ENCODE assay signal across 10 cellular contexts in genomic region chr12:46179693-46180452, GRCh38.
DNase-seq lines count a peak whose midpoint lies in the region; ATAC-seq, FAIRE-seq and TF ChIP-seq lines count a peak whose summit lies in the region.
"Had no signal": no experiment of that assay in that cellular context is flagged by ENCODE, and none has a peak within 500 bp of the region (broad histone marks: within the 10 kb centered on the region; RNA-seq: fewer than 3 reads in every experiment).

No MANE protein-coding gene starts in this region.

- peaks cover 34% of the 10 kb centered on the region for H3K4me1 ChIP-seq in GM12878 (ENCODE audit: control insufficient read depth, insufficient read depth, low read length)
- H3K4me1 ChIP-seq in Caco-2 = 0 out of 2 replicates have a peak, but pooled peaks cover 8% of the 10 kb centered on the region
- no peaks in the 10 kb centered on the region for H3K4me1 ChIP-seq in HAP-1

- no peaks in the 10 kb centered on the region for H3K27me3 ChIP-seq in GM12878 (replicated peaks in 1 of 2; ENCODE audit: control insufficient read depth in 2 of 2, insufficient read depth in 2 of 2, low read length in 1 of 2)
- no peaks in the 10 kb centered on the region; the same call in 1 of the 2 replicates for H3K27me3 ChIP-seq in Caco-2 (replicated peaks; ENCODE audit: control insufficient read depth, insufficient read depth, low read length)
- no peaks in the 10 kb centered on the region for H3K27me3 ChIP-seq in HAP-1 (ENCODE audit: low read depth)
- H3K27me3 ChIP-seq: neutrophil had no signal

- H2AFZ ChIP-seq in GM12878 (ENCODE audit: control insufficient read depth, low read depth, low read length) = no peak overlapping the region; the same call in 1 of the 2 replicates

- peaks cover 14% of the 10 kb centered on the region for H3K36me3 Mint-ChIP-seq in Caco-2 (ENCODE audit: insufficient read depth, unreplicated experiment)

- DNase-seq in GM12891 (ENCODE audit: insufficient read length, low spot score) (no peak), GM12878 (ENCODE audit: low read depth, low spot score) (peak; percentile 76), Caco-2 (no peak), NCI-H187 treated with DMSO at 0.1 percent for 48 hours (lab: John Stamatoyannopoulos, UW) (no peak), HAP-1 (ENCODE audit: low spot score in 2 of 2) (no peak), NCI-H146 (lab: John Stamatoyannopoulos, UW) (no peak)
- DNase-seq: DMS79 treated with DMSO at 0.1 percent for 48 hours had no signal

- CTCF ChIA-PET in GM12878 (lab: Yijun Ruan, JAX) = interaction anchor here (1.0 to 2.4 kb wide), 8 partner anchors 8 to 91 kb away, joined by 3 to 12 read pairs (median 5); partner anchors contain the start of gene SLC38A1
- CTCF ChIA-PET in Caco-2 (lab: Charles Lee) = no interaction called here

- no peaks in the 10 kb centered on the region for H3K27me3 Mint-ChIP-seq in Caco-2 (ENCODE audit: insufficient read depth, unreplicated experiment)

- no peaks in the 10 kb centered on the region; the same call in 2 of the 3 replicates for H3K9me3 ChIP-seq in GM12878 (replicated peaks; ENCODE audit: control insufficient read depth, insufficient read depth, low read length)
- no peaks in the 10 kb centered on the region for H3K9me3 ChIP-seq in Caco-2
- H3K9me3 ChIP-seq in HAP-1 = no peaks in the 10 kb centered on the region
- H3K9me3 ChIP-seq: neutrophil had no signal

- TF ChIP-seq POLR2A in GM12891 (IDR thresholded peaks at IDR 0.05; ENCODE audit: low read depth, low read length) (no peak), GM12878 (IDR thresholded peaks at IDR 0.05; ENCODE audit: low read depth, low read length) (no peak)

- no peaks in the 10 kb centered on the region for H4K20me1 ChIP-seq in GM12878 (ENCODE audit: control insufficient read depth, insufficient read depth)

- BruUV-seq in GM12878 (replicated peaks; lab: Mats Ljungman, UMichigan) (no TSS peak), Caco-2 (replicated peaks; lab: Mats Ljungman, UMichigan) (no TSS peak)

- peak overlapping the region; percentile 47 for H3K27ac ChIP-seq in GM12878 (ENCODE audit: control insufficient read depth, insufficient read depth)
- H3K27ac ChIP-seq: neutrophil had no signal

- intact Hi-C loops in GM12878 (cut with micrococcal nuclease; ENCODE audit: unreplicated experiment) = loop anchor here (1.0 kb wide), 1 partner anchor 30 kb away; no protein-coding TSS in a partner anchor
- intact Hi-C loops in Caco-2 (cut with micrococcal nuclease; ENCODE audit: unreplicated experiment) = loop anchor here (5.0 to 10.0 kb wide), 3 partner anchors 48 to 188 kb away; partner anchors contain the start of gene SCAF11

- no peaks in the 10 kb centered on the region for H3K9me3 Mint-ChIP-seq in Caco-2 (ENCODE audit: unreplicated experiment)

- H3K4me1 Mint-ChIP-seq in Caco-2 (ENCODE audit: low read depth, unreplicated experiment) = no peaks in the 10 kb centered on the region

- RAD21 ChIA-PET in GM12878 (lab: Charles Lee; ENCODE audit: unreplicated experiment) = interaction anchor here (0.7 to 8.6 kb wide), 14 partner anchors 9 to 482 kb away, joined by 3 to 126 read pairs (median 6); partner anchors contain the start of gene SLC38A1

- 34% methylated on average over 7 of the region's 7 CpGs for WGBS in GM12878 (ENCODE audit: insufficient coverage, insufficient replicate concordance, low lambda C conversion rate, missing lambda C conversion rate)

- TF ChIP-seq CTCF in GM12878 (IDR thresholded peaks at IDR 0.05 in 2 of 3, conservative IDR thresholded peaks at IDR 0.05 in 1 of 3; ENCODE audit: control insufficient read depth in 2 of 3, extremely low read depth in 1 of 3, insufficient read depth in 1 of 3, low read depth in 3 of 3, low read length in 3 of 3) (no peak), Caco-2 (IDR thresholded peaks at IDR 0.05; ENCODE audit: insufficient read depth in 1 of 2, low read depth in 1 of 2, low read length in 1 of 2, severe bottlenecking in 1 of 2, unreplicated experiment in 1 of 2) (no peak)

- in situ Hi-C loops in GM12878 (cut with MboI) = no loop called here
- in situ Hi-C loops in HAP-1 (cut with MboI; ENCODE audit: low sequenced_read_pairs) = no loop called here

- no peak overlapping the region for H3K9ac ChIP-seq in GM12878 (ENCODE audit: control insufficient read depth, insufficient read depth, low read length)

- no peak overlapping the region for H3K4me3 Mint-ChIP-seq in Caco-2 (ENCODE audit: unreplicated experiment)

- peak overlapping the region; percentile 67 for H3K4me2 ChIP-seq in GM12878 (ENCODE audit: control insufficient read depth, insufficient read depth)

- H3K36me3 ChIP-seq in GM12878 (ENCODE audit: control insufficient read depth in 2 of 2, insufficient read depth in 2 of 2, low read length in 1 of 2) (no peaks in the 10 kb centered on the region; a peak in 1 of 4 replicates), Caco-2 (ENCODE audit: control insufficient read depth, insufficient read depth, low read length) (no peaks in the 10 kb centered on the region), HAP-1 (replicated peaks) (no peaks in the 10 kb centered on the region)
- H3K36me3 ChIP-seq: neutrophil had no signal

- no peaks in the 10 kb centered on the region for H3K79me2 ChIP-seq in GM12878 (ENCODE audit: control insufficient read depth, insufficient read depth, low read length)

- ATAC-seq in GM19468 (IDR thresholded peaks at IDR 0.05; ENCODE audit: extremely low read depth, unreplicated experiment) (peak; percentile 43), HG03097 (IDR thresholded peaks at IDR 0.05; ENCODE audit: low FRiP score, unreplicated experiment) (peak; percentile 36), GM12878 (peak; percentile 70)

- no peak overlapping the region for H3K27ac Mint-ChIP-seq in Caco-2 (ENCODE audit: unreplicated experiment)

- TF ChIP-seq RAD21 in GM12878 (IDR thresholded peaks at IDR 0.05; ENCODE audit: insufficient read depth, low read depth, low read length) = no peak

- peak; percentile 78 to 85; a peak in 3 of 4 replicates for TF ChIP-seq EP300 in GM12878 (IDR thresholded peaks at IDR 0.05; ENCODE audit: borderline replicate concordance in 1 of 2, control insufficient read depth in 1 of 2, low read depth in 2 of 2, low read length in 2 of 2)

- H3K4me3 ChIP-seq in GM12878 (no peak overlapping the region), Caco-2 (ENCODE audit: low read depth, low read length) (no peak overlapping the region), HAP-1 (no peak overlapping the region)

- SMC1A ChIA-PET in GM12878 (lab: Charles Lee; ENCODE audit: uncharacterized antibody, unreplicated experiment) = interaction anchor here (0.7 to 16.4 kb wide), 20 partner anchors 8 to 211 kb away, joined by 3 to 377 read pairs (median 6); partner anchors contain the start of gene SLC38A1

- POLR2A ChIA-PET in GM12878 (lab: Charles Lee) (interaction anchor here (0.6 to 7.9 kb wide), 10 partner anchors 12 to 207 kb away, joined by 3 to 95 read pairs (median 5); partner anchors contain the start of gene SLC38A1), Caco-2 (lab: Charles Lee) (no interaction called here)

- FAIRE-seq in GM12891 (lab: Jason Lieb, UNC) (peak; percentile 74), GM12878 (lab: Jason Lieb, UNC) (no peak)

TF ChIP-seq in GM12891, 5 proteins besides CTCF, POLR2A, EP300 and RAD21:
- TF ChIP-seq SPI1 (IDR thresholded peaks at IDR 0.05; ENCODE audit: low read depth, low read length) = no peak
- TF ChIP-seq PAX5 (IDR thresholded peaks at IDR 0.05; ENCODE audit: insufficient read depth, low read length, severe bottlenecking) = no peak

TF ChIP-seq in GM12878, 131 proteins besides CTCF, POLR2A, EP300 and RAD21 (continues in another document):
- TF ChIP-seq MEF2A (IDR thresholded peaks at IDR 0.05; ENCODE audit: insufficient read depth, low read depth, low read length) (peak; percentile 67; the same call in 1 of the 2 replicates), RELB (IDR thresholded peaks at IDR 0.05; ENCODE audit: low read depth) (peak; percentile 89), BCL11A (IDR thresholded peaks at IDR 0.05; ENCODE audit: low read depth, low read length) (peak; percentile 97), KAT2A (conservative IDR thresholded peaks at IDR 0.05; ENCODE audit: control insufficient read depth, low read depth, low read length) (no peak), CEBPB (IDR thresholded peaks at IDR 0.05; ENCODE audit: borderline replicate concordance in 1 of 2, low read depth in 2 of 2, low read length in 2 of 2) (no peak), TBL1XR1 (IDR thresholded peaks at IDR 0.05; ENCODE audit: low read depth, low read length) (peak; percentile 80), POU2F2 (IDR thresholded peaks at IDR 0.05; ENCODE audit: borderline replicate concordance, low read depth, low read length) (peak; percentile 96)
- TF ChIP-seq, protein P1, sequence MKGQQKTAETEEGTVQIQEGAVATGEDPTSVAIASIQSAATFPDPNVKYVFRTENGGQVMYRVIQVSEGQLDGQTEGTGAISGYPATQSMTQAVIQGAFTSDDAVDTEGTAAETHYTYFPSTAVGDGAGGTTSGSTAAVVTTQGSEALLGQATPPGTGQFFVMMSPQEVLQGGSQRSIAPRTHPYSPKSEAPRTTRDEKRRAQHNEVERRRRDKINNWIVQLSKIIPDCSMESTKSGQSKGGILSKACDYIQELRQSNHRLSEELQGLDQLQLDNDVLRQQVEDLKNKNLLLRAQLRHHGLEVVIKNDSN (IDR thresholded peaks at IDR 0.05; ENCODE audit: borderline replicate concordance, extremely low read length, insufficient read depth, low read depth, low read length) = no peak
- TF ChIP-seq, protein P2, sequence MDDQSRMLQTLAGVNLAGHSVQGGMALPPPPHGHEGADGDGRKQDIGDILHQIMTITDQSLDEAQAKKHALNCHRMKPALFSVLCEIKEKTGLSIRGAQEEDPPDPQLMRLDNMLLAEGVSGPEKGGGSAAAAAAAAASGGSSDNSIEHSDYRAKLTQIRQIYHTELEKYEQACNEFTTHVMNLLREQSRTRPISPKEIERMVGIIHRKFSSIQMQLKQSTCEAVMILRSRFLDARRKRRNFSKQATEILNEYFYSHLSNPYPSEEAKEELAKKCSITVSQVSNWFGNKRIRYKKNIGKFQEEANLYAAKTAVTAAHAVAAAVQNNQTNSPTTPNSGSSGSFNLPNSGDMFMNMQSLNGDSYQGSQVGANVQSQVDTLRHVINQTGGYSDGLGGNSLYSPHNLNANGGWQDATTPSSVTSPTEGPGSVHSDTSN (IDR thresholded peaks at IDR 0.05; ENCODE audit: insufficient replicate concordance, low read depth, low read length) = no peak
